1 cellular context compared by ENCODE assay signal in the genomic region with DNA sequence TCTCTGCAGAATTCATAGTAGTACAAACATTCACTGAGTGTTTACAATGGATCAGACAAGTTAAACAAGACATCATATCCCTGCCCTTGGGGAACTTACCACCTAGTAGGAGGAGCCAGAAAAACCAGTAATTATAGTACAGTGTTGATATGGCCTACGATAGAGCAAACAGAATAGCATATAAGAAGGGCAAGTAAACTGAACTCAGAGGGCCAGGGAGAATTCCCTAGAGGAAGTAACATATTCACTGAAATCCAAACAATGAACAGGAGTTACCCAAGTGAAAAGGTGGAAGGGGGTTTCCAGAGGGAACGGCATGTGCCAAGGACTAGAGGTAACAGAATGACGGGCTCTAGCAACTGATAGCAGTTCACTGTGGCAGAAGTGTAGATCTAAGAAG.
TF ChIP-seq lines count a peak whose summit lies in the region.

No MANE protein-coding gene starts in this region.

TF ChIP-seq in HepG2, 621 proteins besides CTCF, POLR2A, EP300 and RAD21 (continued from another document and continues in another):
- TF ChIP-seq ZNF407 (CRISPR knock-in tag; IDR thresholded peaks at IDR 0.05; ENCODE audit: not compliant biosample characterization) (no peak), ATF7-NPFF (CRISPR knock-in tag; IDR thresholded peaks at IDR 0.05; ENCODE audit: low read depth) (no peak), RELA (CRISPR knock-in tag; IDR thresholded peaks at IDR 0.05) (peak; percentile 89; the same call in 1 of the 2 replicates), FOXC1 (CRISPR knock-in tag; IDR thresholded peaks at IDR 0.05; ENCODE audit: borderline replicate concordance) (no peak), AHR (CRISPR knock-in tag; IDR thresholded peaks at IDR 0.05) (no peak), HDAC2 (CRISPR knock-in tag; IDR thresholded peaks at IDR 0.05) (peak; percentile 87), RCOR2 (CRISPR knock-in tag; IDR thresholded peaks at IDR 0.05) (peak; percentile 78; the same call in 1 of the 2 replicates), ELF4 (CRISPR knock-in tag; IDR thresholded peaks at IDR 0.05; ENCODE audit: borderline replicate concordance) (no peak), SP4 (CRISPR knock-in tag; IDR thresholded peaks at IDR 0.05) (no peak), E2F1 (CRISPR knock-in tag; IDR thresholded peaks at IDR 0.05) (no peak), HMG20B (CRISPR knock-in tag; conservative IDR thresholded peaks at IDR 0.05) (peak; percentile 55), ARID2 (CRISPR knock-in tag; IDR thresholded peaks at IDR 0.05; ENCODE audit: borderline replicate concordance) (no peak), NFRKB (IDR thresholded peaks at IDR 0.05) (no peak), ZNF326 (CRISPR knock-in tag; IDR thresholded peaks at IDR 0.05; ENCODE audit: borderline replicate concordance) (no peak), ZNF570 (CRISPR knock-in tag; IDR thresholded peaks at IDR 0.05; ENCODE audit: borderline replicate concordance) (no peak), ZBTB34 (CRISPR knock-in tag; IDR thresholded peaks at IDR 0.05) (no peak), HDAC1 (CRISPR knock-in tag; IDR thresholded peaks at IDR 0.05) (peak; percentile 17; the same call in 1 of the 2 replicates)
- TF ChIP-seq, protein P1, sequence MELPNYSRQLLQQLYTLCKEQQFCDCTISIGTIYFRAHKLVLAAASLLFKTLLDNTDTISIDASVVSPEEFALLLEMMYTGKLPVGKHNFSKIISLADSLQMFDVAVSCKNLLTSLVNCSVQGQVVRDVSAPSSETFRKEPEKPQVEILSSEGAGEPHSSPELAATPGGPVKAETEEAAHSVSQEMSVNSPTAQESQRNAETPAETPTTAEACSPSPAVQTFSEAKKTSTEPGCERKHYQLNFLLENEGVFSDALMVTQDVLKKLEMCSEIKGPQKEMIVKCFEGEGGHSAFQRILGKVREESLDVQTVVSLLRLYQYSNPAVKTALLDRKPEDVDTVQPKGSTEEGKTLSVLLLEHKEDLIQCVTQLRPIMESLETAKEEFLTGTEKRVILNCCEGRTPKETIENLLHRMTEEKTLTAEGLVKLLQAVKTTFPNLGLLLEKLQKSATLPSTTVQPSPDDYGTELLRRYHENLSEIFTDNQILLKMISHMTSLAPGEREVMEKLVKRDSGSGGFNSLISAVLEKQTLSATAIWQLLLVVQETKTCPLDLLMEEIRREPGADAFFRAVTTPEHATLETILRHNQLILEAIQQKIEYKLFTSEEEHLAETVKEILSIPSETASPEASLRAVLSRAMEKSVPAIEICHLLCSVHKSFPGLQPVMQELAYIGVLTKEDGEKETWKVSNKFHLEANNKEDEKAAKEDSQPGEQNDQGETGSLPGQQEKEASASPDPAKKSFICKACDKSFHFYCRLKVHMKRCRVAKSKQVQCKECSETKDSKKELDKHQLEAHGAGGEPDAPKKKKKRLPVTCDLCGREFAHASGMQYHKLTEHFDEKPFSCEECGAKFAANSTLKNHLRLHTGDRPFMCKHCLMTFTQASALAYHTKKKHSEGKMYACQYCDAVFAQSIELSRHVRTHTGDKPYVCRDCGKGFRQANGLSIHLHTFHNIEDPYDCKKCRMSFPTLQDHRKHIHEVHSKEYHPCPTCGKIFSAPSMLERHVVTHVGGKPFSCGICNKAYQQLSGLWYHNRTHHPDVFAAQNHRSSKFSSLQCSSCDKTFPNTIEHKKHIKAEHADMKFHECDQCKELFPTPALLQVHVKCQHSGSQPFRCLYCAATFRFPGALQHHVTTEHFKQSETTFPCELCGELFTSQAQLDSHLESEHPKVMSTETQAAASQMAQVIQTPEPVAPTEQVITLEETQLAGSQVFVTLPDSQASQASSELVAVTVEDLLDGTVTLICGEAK (IDR thresholded peaks at IDR 0.05), result no peak
- TF ChIP-seq, protein P1 (CRISPR knock-in tag; IDR thresholded peaks at IDR 0.05), result no peak
- TF ChIP-seq, protein P2, sequence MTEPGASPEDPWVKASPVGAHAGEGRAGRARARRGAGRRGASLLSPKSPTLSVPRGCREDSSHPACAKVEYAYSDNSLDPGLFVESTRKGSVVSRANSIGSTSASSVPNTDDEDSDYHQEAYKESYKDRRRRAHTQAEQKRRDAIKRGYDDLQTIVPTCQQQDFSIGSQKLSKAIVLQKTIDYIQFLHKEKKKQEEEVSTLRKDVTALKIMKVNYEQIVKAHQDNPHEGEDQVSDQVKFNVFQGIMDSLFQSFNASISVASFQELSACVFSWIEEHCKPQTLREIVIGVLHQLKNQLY (CRISPR knock-in tag; IDR thresholded peaks at IDR 0.05), result 0 out of 2 replicates have a peak, but pooled peaks have one; percentile 20
- TF ChIP-seq, protein P3, sequence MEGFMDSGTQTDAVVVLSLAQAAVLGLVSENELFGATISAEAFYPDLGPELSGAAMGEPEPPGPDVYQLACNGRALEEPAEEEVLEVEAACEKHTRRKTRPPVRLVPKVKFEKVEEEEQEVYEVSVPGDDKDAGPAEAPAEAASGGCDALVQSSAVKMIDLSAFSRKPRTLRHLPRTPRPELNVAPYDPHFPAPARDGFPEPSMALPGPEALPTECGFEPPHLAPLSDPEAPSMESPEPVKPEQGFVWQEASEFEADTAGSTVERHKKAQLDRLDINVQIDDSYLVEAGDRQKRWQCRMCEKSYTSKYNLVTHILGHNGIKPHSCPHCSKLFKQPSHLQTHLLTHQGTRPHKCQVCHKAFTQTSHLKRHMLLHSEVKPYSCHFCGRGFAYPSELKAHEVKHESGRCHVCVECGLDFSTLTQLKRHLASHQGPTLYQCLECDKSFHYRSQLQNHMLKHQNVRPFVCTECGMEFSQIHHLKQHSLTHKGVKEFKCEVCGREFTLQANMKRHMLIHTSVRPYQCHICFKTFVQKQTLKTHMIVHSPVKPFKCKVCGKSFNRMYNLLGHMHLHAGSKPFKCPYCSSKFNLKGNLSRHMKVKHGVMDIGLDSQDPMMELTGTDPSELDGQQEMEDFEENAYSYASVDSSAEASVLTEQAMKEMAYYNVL (CRISPR knock-in tag; IDR thresholded peaks at IDR 0.05; ENCODE audit: borderline replicate concordance), result no peak
- TF ChIP-seq, protein P4, sequence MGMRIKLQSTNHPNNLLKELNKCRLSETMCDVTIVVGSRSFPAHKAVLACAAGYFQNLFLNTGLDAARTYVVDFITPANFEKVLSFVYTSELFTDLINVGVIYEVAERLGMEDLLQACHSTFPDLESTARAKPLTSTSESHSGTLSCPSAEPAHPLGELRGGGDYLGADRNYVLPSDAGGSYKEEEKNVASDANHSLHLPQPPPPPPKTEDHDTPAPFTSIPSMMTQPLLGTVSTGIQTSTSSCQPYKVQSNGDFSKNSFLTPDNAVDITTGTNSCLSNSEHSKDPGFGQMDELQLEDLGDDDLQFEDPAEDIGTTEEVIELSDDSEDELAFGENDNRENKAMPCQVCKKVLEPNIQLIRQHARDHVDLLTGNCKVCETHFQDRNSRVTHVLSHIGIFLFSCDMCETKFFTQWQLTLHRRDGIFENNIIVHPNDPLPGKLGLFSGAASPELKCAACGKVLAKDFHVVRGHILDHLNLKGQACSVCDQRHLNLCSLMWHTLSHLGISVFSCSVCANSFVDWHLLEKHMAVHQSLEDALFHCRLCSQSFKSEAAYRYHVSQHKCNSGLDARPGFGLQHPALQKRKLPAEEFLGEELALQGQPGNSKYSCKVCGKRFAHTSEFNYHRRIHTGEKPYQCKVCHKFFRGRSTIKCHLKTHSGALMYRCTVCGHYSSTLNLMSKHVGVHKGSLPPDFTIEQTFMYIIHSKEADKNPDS (CRISPR knock-in tag; IDR thresholded peaks at IDR 0.05), result 0 out of 2 replicates have a peak, but pooled peaks have one; percentile 53
- TF ChIP-seq, protein P5, sequence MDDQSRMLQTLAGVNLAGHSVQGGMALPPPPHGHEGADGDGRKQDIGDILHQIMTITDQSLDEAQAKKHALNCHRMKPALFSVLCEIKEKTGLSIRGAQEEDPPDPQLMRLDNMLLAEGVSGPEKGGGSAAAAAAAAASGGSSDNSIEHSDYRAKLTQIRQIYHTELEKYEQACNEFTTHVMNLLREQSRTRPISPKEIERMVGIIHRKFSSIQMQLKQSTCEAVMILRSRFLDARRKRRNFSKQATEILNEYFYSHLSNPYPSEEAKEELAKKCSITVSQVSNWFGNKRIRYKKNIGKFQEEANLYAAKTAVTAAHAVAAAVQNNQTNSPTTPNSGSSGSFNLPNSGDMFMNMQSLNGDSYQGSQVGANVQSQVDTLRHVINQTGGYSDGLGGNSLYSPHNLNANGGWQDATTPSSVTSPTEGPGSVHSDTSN (CRISPR knock-in tag; IDR thresholded peaks at IDR 0.05; ENCODE audit: borderline replicate concordance), result no peak
